Comparison of ENCODE assay signal across 8 cellular contexts in the genomic region with DNA sequence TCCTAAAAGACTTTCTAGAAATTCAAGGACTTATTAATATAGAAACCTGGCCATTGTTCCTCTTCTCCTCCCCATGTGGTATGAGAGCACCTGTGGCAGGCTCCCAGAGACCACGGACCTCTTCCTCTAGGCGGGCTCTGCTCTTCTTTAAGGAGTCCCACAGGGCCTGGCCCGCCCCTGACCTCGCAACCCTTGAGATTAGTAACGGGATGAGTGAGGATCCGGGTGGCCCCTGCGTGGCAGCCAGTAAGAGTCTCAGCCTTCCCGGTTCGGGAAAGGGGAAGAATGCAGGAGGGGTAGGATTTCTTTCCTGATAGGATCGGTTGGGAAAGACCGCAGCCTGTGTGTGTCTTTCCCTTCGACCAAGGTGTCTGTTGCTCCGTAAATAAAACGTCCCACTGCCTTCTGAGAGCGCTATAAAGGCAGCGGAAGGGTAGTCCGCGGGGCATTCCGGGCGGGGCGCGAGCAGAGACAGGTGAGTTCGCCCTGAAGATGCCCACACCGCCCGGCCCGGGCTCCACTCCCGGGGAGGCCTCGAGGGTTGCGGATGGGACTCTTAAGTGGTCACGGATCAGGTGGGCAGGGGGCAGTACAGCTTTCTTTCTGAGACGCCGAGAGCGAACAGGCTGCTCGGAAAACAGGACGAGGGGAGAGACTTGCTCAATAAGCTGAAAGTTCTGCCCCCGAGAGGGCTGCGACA. TPM values are rescaled to one million over a fixed set of nuclear protein-coding genes. Genes with fewer than 3 reads are reported as not detected.
DNase-seq lines count a peak whose midpoint lies in the region; ATAC-seq, FAIRE-seq and TF ChIP-seq lines count a peak whose summit lies in the region.

A gene (plus strand): TSS at position 448 of the 700 bp plus-strand sequence. CDS start 814 bp downstream, outside the sequence.

- H3K27me3 Mint-ChIP-seq in activated CD8-positive, alpha-beta T cell treated with anti-CD3 and anti-CD28 coated beads for 36 hours: peaks cover 44% of the 10 kb centered on the region

- POLR2A ChIA-PET in activated CD8-positive, alpha-beta T cell treated with anti-CD3 and anti-CD28 coated beads for 36 hours (lab: Charles Lee): interaction anchor here (0.6 to 1.9 kb wide), 2 partner anchors 21 to 83 kb away, joined by 3 to 7 read pairs; no protein-coding TSS in a partner anchor

- peaks cover 32% of the 10 kb centered on the region for H3K4me1 Mint-ChIP-seq in activated CD8-positive, alpha-beta T cell treated with anti-CD3 and anti-CD28 coated beads for 36 hours (ENCODE audit: low read depth)

- H3K36me3 Mint-ChIP-seq in activated CD8-positive, alpha-beta T cell treated with anti-CD3 and anti-CD28 coated beads for 36 hours (ENCODE audit: low read depth): no peaks in the 10 kb centered on the region

- H3K9me3 Mint-ChIP-seq in activated CD8-positive, alpha-beta T cell treated with anti-CD3 and anti-CD28 coated beads for 36 hours: no peaks in the 10 kb centered on the region

- peak; percentile 25 for DNase-seq in GM06990 (ENCODE audit: extremely low read depth, insufficient read length)
- DNase-seq in activated CD8-positive, alpha-beta T cell treated with anti-CD3 and anti-CD28 coated beads for 36 hours: peak; percentile 66
- DNase-seq in fibroblast of mammary gland (ENCODE audit: low read depth): no peak
- DNase-seq in pancreas: peak in 2 of 6 donors; percentile 53 to 60
- no peak for DNase-seq in T-helper 9 cell
- DNase-seq in amniotic stem cell (lab: John Stamatoyannopoulos, UW): no peak

- H3K4me3 ChIP-seq in GM06990 (replicated peaks; ENCODE audit: low read depth, low read length) (peak within 1 kb of the TSS; percentile 33), fibroblast of mammary gland (ENCODE audit: control insufficient read depth, low read depth, low read length) (peak within 1 kb of the TSS; percentile 42), pancreas (peak within 1 kb of the TSS; percentile 18 to 54 (median 38))

- H3K9me3 ChIP-seq in pancreas: no peaks in the 10 kb centered on the region

- H3K36me3 ChIP-seq in GM06990 (ENCODE audit: control insufficient read depth, insufficient read depth, low read length): no peaks in the 10 kb centered on the region
- no peaks in the 10 kb centered on the region for H3K36me3 ChIP-seq in pancreas

- H3K27ac Mint-ChIP-seq in activated CD8-positive, alpha-beta T cell treated with anti-CD3 and anti-CD28 coated beads for 36 hours: peak within 1 kb of the TSS; percentile 85

- H3K27ac ChIP-seq in pancreas: no peak within 1 kb of the TSS

- 8 to 10% methylated on average over 37 of the region's 37 CpGs for WGBS in pancreas, 2 donors

- H3K27me3 ChIP-seq in GM06990 (replicated peaks; ENCODE audit: control insufficient read depth, insufficient read depth, low read length): no peaks in the 10 kb centered on the region
- H3K27me3 ChIP-seq in pancreas: no peaks in the 10 kb centered on the region

- TF ChIP-seq CTCF in GM06990 (IDR thresholded peaks at IDR 0.05; ENCODE audit: insufficient read depth, low read length, poor library complexity, severe bottlenecking) (no peak), fibroblast of mammary gland (conservative IDR thresholded peaks at IDR 0.05; ENCODE audit: control insufficient read depth, insufficient read depth, low read depth, low read length) (no peak), pancreas (IDR thresholded peaks at IDR 0.05) (no peak)
- TF ChIP-seq CTCF in activated CD8-positive, alpha-beta T cell treated with anti-CD3 and anti-CD28 coated beads for 36 hours (IDR thresholded peaks at IDR 0.05): no peak

- H3K4me3 Mint-ChIP-seq in activated CD8-positive, alpha-beta T cell treated with anti-CD3 and anti-CD28 coated beads for 36 hours: peak within 1 kb of the TSS; percentile 74

- H3K4me1 ChIP-seq in pancreas: peaks cover 0 to 6% (median 0%) of the 10 kb centered on the region in 3 donors

- FAIRE-seq in pancreas (lab: Jason Lieb, UNC): no peak

- CTCF ChIA-PET in activated CD8-positive, alpha-beta T cell treated with anti-CD3 and anti-CD28 coated beads for 36 hours (lab: Charles Lee): interaction anchor here (0.9 to 1.5 kb wide), 4 partner anchors 20 to 83 kb away, joined by 3 to 4 read pairs (median 4); no protein-coding TSS in a partner anchor

- intact Hi-C loops in activated CD8-positive, alpha-beta T cell treated with anti-CD3 and anti-CD28 coated beads for 36 hours (cut with micrococcal nuclease): no loop called here
- intact Hi-C loops in pancreas (cut with DNase I): no loop called here

- ATAC-seq in HG02884 (IDR thresholded peaks at IDR 0.05; ENCODE audit: unreplicated experiment) (peak; percentile 58), pancreas (peak; percentile 12 to 33 (median 28)), GM21515 (IDR thresholded peaks at IDR 0.05; ENCODE audit: unreplicated experiment) (no peak)
- peak; percentile 43 for ATAC-seq in activated CD8-positive, alpha-beta T cell treated with anti-CD3 and anti-CD28 coated beads for 36 hours

RNA-seq across cellular contexts. Expression of the gene that starts here (rescaled TPM):
- 1 to 10 TPM; 1.0 to 2.0 TPM for total RNA-seq in activated CD8-positive, alpha-beta T cell treated with anti-CD3 and anti-CD28 coated beads for 36 hours
- 1 to 10 TPM in 1 of 6 donors, under 1 TPM in 5; 0.15 to 1.0 (median 0.44) TPM for total RNA-seq in pancreas
- polyA plus RNA-seq in pancreas: 1 to 10 TPM in 1 of 2 donors, under 1 TPM in 1; 0.72 to 2.0 TPM

Comparison
In these comparisons a context has a peak if more than half of its experiments do, and no peak if none do; other contexts are left out.
1. DNase-seq: peak in GM06990 (single experiment) and activated CD8-positive, alpha-beta T cell treated with anti-CD3 and anti-CD28 coated beads for 36 hours (single experiment); none in fibroblast of mammary gland (single experiment), T-helper 9 cell (single experiment) and amniotic stem cell (single experiment).
2. Peak in every context shown above with its lines, with median percentiles within 50 percentile points of each other: H3K4me3 ChIP-seq.